10 cellular contexts compared by ENCODE assay signal in genomic region chr6:37130704-37131103, GRCh38. TPM values are rescaled to one million over a fixed set of nuclear protein-coding genes. Genes with fewer than 3 reads are reported as not detected.
DNase-seq lines count a peak whose midpoint lies in the region; ATAC-seq and TF ChIP-seq lines count a peak whose summit lies in the region.
"Had no signal": no experiment of that assay in that cellular context is flagged by ENCODE, and none has a peak within 500 bp of the region (broad histone marks: within the 10 kb centered on the region; RNA-seq: fewer than 3 reads in every experiment).

No MANE protein-coding gene starts in this region.

- H3K4me1 ChIP-seq in right lobe of liver: peaks cover 0 to 54% (median 19%) of the 10 kb centered on the region in 4 donors
- peaks cover 49% of the 10 kb centered on the region for H3K4me1 ChIP-seq in upper lobe of right lung

- no peak for TF ChIP-seq CTCF in right lobe of liver (IDR thresholded peaks at IDR 0.05)
- no peak for TF ChIP-seq CTCF in upper lobe of right lung (IDR thresholded peaks at IDR 0.05)

- H3K27ac Mint-ChIP-seq in activated CD4-positive, alpha-beta T cell treated with anti-CD3 and anti-CD28 coated beads, Interleukin-2, amount 10 ng/mL, durations not matched to agents 24 days and 14 days: peak overlapping the region; percentile 14

- H3K9me3 ChIP-seq in right lobe of liver (no peaks in the 10 kb centered on the region), upper lobe of right lung (no peaks in the 10 kb centered on the region)

- TF ChIP-seq POLR2A in right lobe of liver (IDR thresholded peaks at IDR 0.05) (no peak), GM18505 (IDR thresholded peaks at IDR 0.05; ENCODE audit: borderline replicate concordance, extremely low read depth, insufficient read depth, insufficient read length) (no peak)

- H3K4me3 ChIP-seq in right lobe of liver (no peak overlapping the region), upper lobe of right lung (no peak overlapping the region)

- no peak overlapping the region for H3K4me3 Mint-ChIP-seq in activated CD4-positive, alpha-beta T cell treated with anti-CD3 and anti-CD28 coated beads, Interleukin-2, amount 10 ng/mL, durations not matched to agents 24 days and 14 days
- H3K4me3 Mint-ChIP-seq: natural killer cell treated with Interleukin-12 subunit alpha and Interleukin-12 subunit beta and Interleukin-15 and Interleukin-18, amount 100 ng/mL, for 72 hours had no signal

- H3K36me3 ChIP-seq in right lobe of liver (no peaks in the 10 kb centered on the region), upper lobe of right lung (no peaks in the 10 kb centered on the region)

- peaks cover 3% of the 10 kb centered on the region for H3K27me3 Mint-ChIP-seq in activated CD4-positive, alpha-beta T cell treated with anti-CD3 and anti-CD28 coated beads, Interleukin-2, amount 10 ng/mL, durations not matched to agents 24 days and 14 days

- no peaks in the 10 kb centered on the region for H3K9me3 Mint-ChIP-seq in activated CD4-positive, alpha-beta T cell treated with anti-CD3 and anti-CD28 coated beads, Interleukin-2, amount 10 ng/mL, durations not matched to agents 24 days and 14 days
- H3K9me3 Mint-ChIP-seq: natural killer cell treated with Interleukin-12 subunit alpha and Interleukin-12 subunit beta and Interleukin-15 and Interleukin-18, amount 100 ng/mL, for 72 hours had no signal

- H3K27me3 ChIP-seq in right lobe of liver (no peaks in the 10 kb centered on the region), upper lobe of right lung (no peaks in the 10 kb centered on the region)

- H3K4me1 Mint-ChIP-seq in activated CD4-positive, alpha-beta T cell treated with anti-CD3 and anti-CD28 coated beads, Interleukin-2, amount 10 ng/mL, durations not matched to agents 24 days and 14 days: peaks cover 11% of the 10 kb centered on the region

- peak in 3 of 4 donors; percentile 37 to 42 (median 40) for ATAC-seq in right lobe of liver
- ATAC-seq in upper lobe of right lung: peak; percentile 78
- no peak for ATAC-seq in HG03520 (IDR thresholded peaks at IDR 0.05; ENCODE audit: unreplicated experiment)
- no peak for ATAC-seq in GM21515 (IDR thresholded peaks at IDR 0.05; ENCODE audit: unreplicated experiment)
- no peak for ATAC-seq in GM18505 (IDR thresholded peaks at IDR 0.05; ENCODE audit: unreplicated experiment)

- DNase-seq in activated CD4-positive, alpha-beta T cell treated with anti-CD3 and anti-CD28 coated beads, Interleukin-2, amount 10 ng/mL, durations not matched to agents 24 days and 14 days: no peak
- DNase-seq in activated CD4-positive, alpha-beta T cell treated with anti-CD3 and anti-CD28 coated beads for 4 hours: no peak
- no peak for DNase-seq in caudate nucleus (lab: John Stamatoyannopoulos, UW)
- peak; percentile 53 to 70 (median 63) for DNase-seq in right lobe of liver
- DNase-seq in upper lobe of right lung: peak; percentile 88
- DNase-seq: stimulated activated naive CD4-positive, alpha-beta T cell treated with Interleukin-2 at 50 U/mL for 16 hours had no signal

- no peaks in the 10 kb centered on the region for H3K36me3 Mint-ChIP-seq in activated CD4-positive, alpha-beta T cell treated with anti-CD3 and anti-CD28 coated beads, Interleukin-2, amount 10 ng/mL, durations not matched to agents 24 days and 14 days (ENCODE audit: low read depth)
- H3K36me3 Mint-ChIP-seq: natural killer cell treated with Interleukin-12 subunit alpha and Interleukin-12 subunit beta and Interleukin-15 and Interleukin-18, amount 100 ng/mL, for 72 hours had no signal

- H3K27ac ChIP-seq in caudate nucleus (ENCODE audit: low read depth, low read length) (peak overlapping the region; percentile 21), right lobe of liver (peak overlapping the region; percentile 4 to 71 (median 31)), upper lobe of right lung (peak overlapping the region; percentile 79)

- intact Hi-C loops in activated CD4-positive, alpha-beta T cell treated with anti-CD3 and anti-CD28 coated beads, Interleukin-2, amount 10 ng/mL, durations not matched to agents 24 days and 14 days (cut with micrococcal nuclease): no loop called here
- intact Hi-C loops in right lobe of liver (cut with DNase I) (no loop called here), upper lobe of right lung (cut with DNase I) (no loop called here)

- 9% methylated on average over 3 of the region's 3 CpGs for WGBS in right lobe of liver (ENCODE audit: insufficient coverage, low coverage, low lambda C conversion rate, missing lambda C conversion rate)

RNA-seq across cellular contexts. Expression of gene PIM1, which starts 39.2 kb away (rescaled TPM):
- 153 and 158 TPM in 2 replicates for total RNA-seq in activated CD4-positive, alpha-beta T cell treated with anti-CD3 and anti-CD28 coated beads, Interleukin-2, amount 10 ng/mL, durations not matched to agents 24 days and 14 days
- total RNA-seq in right lobe of liver: 10 to 100 TPM in 5 of 6 experiments, 1 to 10 TPM in 1; 5.1 to 45.2 (median 13.0) TPM
- total RNA-seq in upper lobe of right lung: 55.3 TPM

Comparison
In these comparisons a context has a peak if more than half of its experiments do, and no peak if none do; other contexts are left out.
1. DNase-seq: peak in right lobe of liver (3 of 3) and upper lobe of right lung (single experiment); none in activated CD4-positive, alpha-beta T cell treated with anti-CD3 and anti-CD28 coated beads, Interleukin-2, amount 10 ng/mL, durations not matched to agents 24 days and 14 days (single experiment), activated CD4-positive, alpha-beta T cell treated with anti-CD3 and anti-CD28 coated beads for 4 hours (0 of 2) and caudate nucleus (0 of 61).
2. H3K27ac ChIP-seq: peak in every context shown above with its lines; median percentile 79 in upper lobe of right lung; 31 in right lobe of liver; 21 in caudate nucleus.
3. ATAC-seq: peak in right lobe of liver (3 of 4) and upper lobe of right lung (single experiment); none in HG03520 (single experiment), GM21515 (single experiment) and GM18505 (single experiment).